In genomic region chr12:31728917-31729640, GRCh38 we compare ENCODE assay signal across 1 cellular context.
A peak's percentile ranks its signal among the peaks of the same experiment; 100 is the strongest.
TF ChIP-seq lines count a peak whose summit lies in the region.

TSS of gene AMN1 (minus strand) at chr12:31729021. CDS start at chr12:31729008, 13 bp downstream.

TF ChIP-seq in HepG2, 621 proteins besides CTCF, POLR2A, EP300 and RAD21 (continued from another document and continues in another):
- TF ChIP-seq CEBPG (CRISPR knock-in tag; IDR thresholded peaks at IDR 0.05) = 0 out of 2 replicates have a peak, but pooled peaks have one; percentile 10
- TF ChIP-seq, protein P1, sequence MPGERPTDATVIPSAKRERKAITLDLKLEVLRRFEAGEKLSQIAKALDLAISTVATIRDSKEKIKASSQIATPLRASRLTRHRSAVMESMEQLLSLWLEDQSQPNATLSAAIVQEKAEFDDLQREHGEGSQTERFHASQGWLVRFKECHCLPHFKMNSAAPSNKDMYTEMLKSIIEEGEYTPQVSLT (CRISPR knock-in tag; IDR thresholded peaks at IDR 0.05; ENCODE audit: borderline replicate concordance, low read depth) = no peak
- no peak for TF ChIP-seq KDM6A (CRISPR knock-in tag; IDR thresholded peaks at IDR 0.05; ENCODE audit: low read depth)
- peak; percentile 27 for TF ChIP-seq ZBTB38 (CRISPR knock-in tag; IDR thresholded peaks at IDR 0.05)
- TF ChIP-seq SP2 (CRISPR knock-in tag; IDR thresholded peaks at IDR 0.05) = no peak
- peak; percentile 61; the same call in 1 of the 2 replicates for TF ChIP-seq KAT8 (CRISPR knock-in tag; IDR thresholded peaks at IDR 0.05)
- peak; percentile 89 for TF ChIP-seq HNRNPK (IDR thresholded peaks at IDR 0.05; ENCODE audit: low read depth, low read length, poor library complexity, severe bottlenecking)
- TF ChIP-seq MAZ (IDR thresholded peaks at IDR 0.05; ENCODE audit: borderline replicate concordance, low read depth, low read length) = 0 out of 2 replicates have a peak, but pooled peaks have one; percentile 46
- peak; percentile 80 for TF ChIP-seq MAZ (CRISPR knock-in tag; IDR thresholded peaks at IDR 0.05; ENCODE audit: low read depth)
- 0 out of 2 replicates have a peak, but pooled peaks have one; percentile 33 for TF ChIP-seq ZNF768 (CRISPR knock-in tag; IDR thresholded peaks at IDR 0.05)
- peak; percentile 74 for TF ChIP-seq XRCC5 (optimal IDR thresholded peaks at IDR 0.05; ENCODE audit: low read length)
- TF ChIP-seq XBP1 (CRISPR knock-in tag; IDR thresholded peaks at IDR 0.05) = 0 out of 2 replicates have a peak, but pooled peaks have one; percentile 18
- 0 out of 2 replicates have a peak, but pooled peaks have one; percentile 36 for TF ChIP-seq NFYC (CRISPR knock-in tag; IDR thresholded peaks at IDR 0.05)
- no peak for TF ChIP-seq ZNF720 (CRISPR knock-in tag; IDR thresholded peaks at IDR 0.05)
- TF ChIP-seq ZNF691 (CRISPR knock-in tag; IDR thresholded peaks at IDR 0.05; ENCODE audit: borderline replicate concordance, low read depth) = peak; percentile 61; the same call in 1 of the 2 replicates
- TF ChIP-seq, protein P2, sequence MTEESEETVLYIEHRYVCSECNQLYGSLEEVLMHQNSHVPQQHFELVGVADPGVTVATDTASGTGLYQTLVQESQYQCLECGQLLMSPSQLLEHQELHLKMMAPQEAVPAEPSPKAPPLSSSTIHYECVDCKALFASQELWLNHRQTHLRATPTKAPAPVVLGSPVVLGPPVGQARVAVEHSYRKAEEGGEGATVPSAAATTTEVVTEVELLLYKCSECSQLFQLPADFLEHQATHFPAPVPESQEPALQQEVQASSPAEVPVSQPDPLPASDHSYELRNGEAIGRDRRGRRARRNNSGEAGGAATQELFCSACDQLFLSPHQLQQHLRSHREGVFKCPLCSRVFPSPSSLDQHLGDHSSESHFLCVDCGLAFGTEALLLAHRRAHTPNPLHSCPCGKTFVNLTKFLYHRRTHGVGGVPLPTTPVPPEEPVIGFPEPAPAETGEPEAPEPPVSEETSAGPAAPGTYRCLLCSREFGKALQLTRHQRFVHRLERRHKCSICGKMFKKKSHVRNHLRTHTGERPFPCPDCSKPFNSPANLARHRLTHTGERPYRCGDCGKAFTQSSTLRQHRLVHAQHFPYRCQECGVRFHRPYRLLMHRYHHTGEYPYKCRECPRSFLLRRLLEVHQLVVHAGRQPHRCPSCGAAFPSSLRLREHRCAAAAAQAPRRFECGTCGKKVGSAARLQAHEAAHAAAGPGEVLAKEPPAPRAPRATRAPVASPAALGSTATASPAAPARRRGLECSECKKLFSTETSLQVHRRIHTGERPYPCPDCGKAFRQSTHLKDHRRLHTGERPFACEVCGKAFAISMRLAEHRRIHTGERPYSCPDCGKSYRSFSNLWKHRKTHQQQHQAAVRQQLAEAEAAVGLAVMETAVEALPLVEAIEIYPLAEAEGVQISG (CRISPR knock-in tag; IDR thresholded peaks at IDR 0.05) = peak; percentile 79
- peak; percentile 100 for TF ChIP-seq CREB1 (IDR thresholded peaks at IDR 0.05)
- peak; percentile 98 for TF ChIP-seq CREB1 (CRISPR knock-in tag; IDR thresholded peaks at IDR 0.05)
- peak; percentile 50; the same call in 1 of the 2 replicates for TF ChIP-seq ZSCAN29 (CRISPR knock-in tag; conservative IDR thresholded peaks at IDR 0.05)
- TF ChIP-seq GTF2F1 (IDR thresholded peaks at IDR 0.05; ENCODE audit: low read length) = no peak
- no peak for TF ChIP-seq ZNF773 (CRISPR knock-in tag; IDR thresholded peaks at IDR 0.05; ENCODE audit: borderline replicate concordance)
- peak; percentile 75; the same call in 1 of the 2 replicates for TF ChIP-seq KMT2B (CRISPR knock-in tag; IDR thresholded peaks at IDR 0.05)
- peak; percentile 64; the same call in 1 of the 2 replicates for TF ChIP-seq TFE3 (CRISPR knock-in tag; IDR thresholded peaks at IDR 0.05)
- no peak for TF ChIP-seq ZNF251 (CRISPR knock-in tag; IDR thresholded peaks at IDR 0.05)
- 0 out of 2 replicates have a peak, but pooled peaks have one; percentile 19 for TF ChIP-seq PPARG (CRISPR knock-in tag; conservative IDR thresholded peaks at IDR 0.05)
- TF ChIP-seq, protein P3, sequence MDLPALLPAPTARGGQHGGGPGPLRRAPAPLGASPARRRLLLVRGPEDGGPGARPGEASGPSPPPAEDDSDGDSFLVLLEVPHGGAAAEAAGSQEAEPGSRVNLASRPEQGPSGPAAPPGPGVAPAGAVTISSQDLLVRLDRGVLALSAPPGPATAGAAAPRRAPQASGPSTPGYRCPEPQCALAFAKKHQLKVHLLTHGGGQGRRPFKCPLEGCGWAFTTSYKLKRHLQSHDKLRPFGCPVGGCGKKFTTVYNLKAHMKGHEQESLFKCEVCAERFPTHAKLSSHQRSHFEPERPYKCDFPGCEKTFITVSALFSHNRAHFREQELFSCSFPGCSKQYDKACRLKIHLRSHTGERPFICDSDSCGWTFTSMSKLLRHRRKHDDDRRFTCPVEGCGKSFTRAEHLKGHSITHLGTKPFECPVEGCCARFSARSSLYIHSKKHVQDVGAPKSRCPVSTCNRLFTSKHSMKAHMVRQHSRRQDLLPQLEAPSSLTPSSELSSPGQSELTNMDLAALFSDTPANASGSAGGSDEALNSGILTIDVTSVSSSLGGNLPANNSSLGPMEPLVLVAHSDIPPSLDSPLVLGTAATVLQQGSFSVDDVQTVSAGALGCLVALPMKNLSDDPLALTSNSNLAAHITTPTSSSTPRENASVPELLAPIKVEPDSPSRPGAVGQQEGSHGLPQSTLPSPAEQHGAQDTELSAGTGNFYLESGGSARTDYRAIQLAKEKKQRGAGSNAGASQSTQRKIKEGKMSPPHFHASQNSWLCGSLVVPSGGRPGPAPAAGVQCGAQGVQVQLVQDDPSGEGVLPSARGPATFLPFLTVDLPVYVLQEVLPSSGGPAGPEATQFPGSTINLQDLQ (CRISPR knock-in tag; IDR thresholded peaks at IDR 0.05) = no peak; the same call in 1 of the 2 replicates
- no peak for TF ChIP-seq TCF7L2 (IDR thresholded peaks at IDR 0.05; ENCODE audit: low read depth, low read length)
- no peak for TF ChIP-seq SRSF4 (IDR thresholded peaks at IDR 0.05; ENCODE audit: low read depth, low read length, poor library complexity, severe bottlenecking)
- TF ChIP-seq LRRFIP1 (CRISPR knock-in tag; conservative IDR thresholded peaks at IDR 0.05) = no peak
- TF ChIP-seq ARNT (IDR thresholded peaks at IDR 0.05) = no peak
- TF ChIP-seq, protein P4, sequence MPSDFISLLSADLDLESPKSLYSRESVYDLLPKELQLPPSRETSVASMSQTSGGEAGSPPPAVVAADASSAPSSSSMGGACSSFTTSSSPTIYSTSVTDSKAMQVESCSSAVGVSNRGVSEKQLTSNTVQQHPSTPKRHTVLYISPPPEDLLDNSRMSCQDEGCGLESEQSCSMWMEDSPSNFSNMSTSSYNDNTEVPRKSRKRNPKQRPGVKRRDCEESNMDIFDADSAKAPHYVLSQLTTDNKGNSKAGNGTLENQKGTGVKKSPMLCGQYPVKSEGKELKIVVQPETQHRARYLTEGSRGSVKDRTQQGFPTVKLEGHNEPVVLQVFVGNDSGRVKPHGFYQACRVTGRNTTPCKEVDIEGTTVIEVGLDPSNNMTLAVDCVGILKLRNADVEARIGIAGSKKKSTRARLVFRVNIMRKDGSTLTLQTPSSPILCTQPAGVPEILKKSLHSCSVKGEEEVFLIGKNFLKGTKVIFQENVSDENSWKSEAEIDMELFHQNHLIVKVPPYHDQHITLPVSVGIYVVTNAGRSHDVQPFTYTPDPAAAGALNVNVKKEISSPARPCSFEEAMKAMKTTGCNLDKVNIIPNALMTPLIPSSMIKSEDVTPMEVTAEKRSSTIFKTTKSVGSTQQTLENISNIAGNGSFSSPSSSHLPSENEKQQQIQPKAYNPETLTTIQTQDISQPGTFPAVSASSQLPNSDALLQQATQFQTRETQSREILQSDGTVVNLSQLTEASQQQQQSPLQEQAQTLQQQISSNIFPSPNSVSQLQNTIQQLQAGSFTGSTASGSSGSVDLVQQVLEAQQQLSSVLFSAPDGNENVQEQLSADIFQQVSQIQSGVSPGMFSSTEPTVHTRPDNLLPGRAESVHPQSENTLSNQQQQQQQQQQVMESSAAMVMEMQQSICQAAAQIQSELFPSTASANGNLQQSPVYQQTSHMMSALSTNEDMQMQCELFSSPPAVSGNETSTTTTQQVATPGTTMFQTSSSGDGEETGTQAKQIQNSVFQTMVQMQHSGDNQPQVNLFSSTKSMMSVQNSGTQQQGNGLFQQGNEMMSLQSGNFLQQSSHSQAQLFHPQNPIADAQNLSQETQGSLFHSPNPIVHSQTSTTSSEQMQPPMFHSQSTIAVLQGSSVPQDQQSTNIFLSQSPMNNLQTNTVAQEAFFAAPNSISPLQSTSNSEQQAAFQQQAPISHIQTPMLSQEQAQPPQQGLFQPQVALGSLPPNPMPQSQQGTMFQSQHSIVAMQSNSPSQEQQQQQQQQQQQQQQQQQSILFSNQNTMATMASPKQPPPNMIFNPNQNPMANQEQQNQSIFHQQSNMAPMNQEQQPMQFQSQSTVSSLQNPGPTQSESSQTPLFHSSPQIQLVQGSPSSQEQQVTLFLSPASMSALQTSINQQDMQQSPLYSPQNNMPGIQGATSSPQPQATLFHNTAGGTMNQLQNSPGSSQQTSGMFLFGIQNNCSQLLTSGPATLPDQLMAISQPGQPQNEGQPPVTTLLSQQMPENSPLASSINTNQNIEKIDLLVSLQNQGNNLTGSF (CRISPR knock-in tag; IDR thresholded peaks at IDR 0.05) = peak; percentile 65; the same call in 1 of the 2 replicates
- peak; percentile 74; the same call in 1 of the 2 replicates for TF ChIP-seq KDM2A (CRISPR knock-in tag; IDR thresholded peaks at IDR 0.05; ENCODE audit: borderline replicate concordance, low read depth)
- no peak for TF ChIP-seq TBP (CRISPR knock-in tag; IDR thresholded peaks at IDR 0.05)
- TF ChIP-seq, protein P5, sequence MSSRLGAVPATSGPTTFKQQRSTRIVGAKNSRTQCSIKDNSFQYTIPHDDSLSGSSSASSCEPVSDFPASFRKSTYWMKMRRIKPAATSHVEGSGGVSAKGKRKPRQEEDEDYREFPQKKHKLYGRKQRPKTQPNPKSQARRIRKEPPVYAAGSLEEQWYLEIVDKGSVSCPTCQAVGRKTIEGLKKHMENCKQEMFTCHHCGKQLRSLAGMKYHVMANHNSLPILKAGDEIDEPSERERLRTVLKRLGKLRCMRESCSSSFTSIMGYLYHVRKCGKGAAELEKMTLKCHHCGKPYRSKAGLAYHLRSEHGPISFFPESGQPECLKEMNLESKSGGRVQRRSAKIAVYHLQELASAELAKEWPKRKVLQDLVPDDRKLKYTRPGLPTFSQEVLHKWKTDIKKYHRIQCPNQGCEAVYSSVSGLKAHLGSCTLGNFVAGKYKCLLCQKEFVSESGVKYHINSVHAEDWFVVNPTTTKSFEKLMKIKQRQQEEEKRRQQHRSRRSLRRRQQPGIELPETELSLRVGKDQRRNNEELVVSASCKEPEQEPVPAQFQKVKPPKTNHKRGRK (CRISPR knock-in tag; IDR thresholded peaks at IDR 0.05) = no peak
- no peak for TF ChIP-seq ARID3A (IDR thresholded peaks at IDR 0.05; ENCODE audit: low read depth, low read length)
- TF ChIP-seq ZBTB3 (CRISPR knock-in tag; IDR thresholded peaks at IDR 0.05; ENCODE audit: borderline replicate concordance, low read depth) = no peak
- TF ChIP-seq SP140L (CRISPR knock-in tag; IDR thresholded peaks at IDR 0.05; ENCODE audit: borderline replicate concordance) = no peak; the same call in 1 of the 2 replicates
- TF ChIP-seq ZNF24 (IDR thresholded peaks at IDR 0.05) = no peak
- no peak for TF ChIP-seq HNRNPL (IDR thresholded peaks at IDR 0.05; ENCODE audit: low read depth, low read length)
